1 cellular context compared by ENCODE assay signal in genomic region chr7:106980358-106980685, GRCh38.
A peak's percentile ranks its signal among the peaks of the same experiment; 100 is the strongest.
TF ChIP-seq lines count a peak whose summit lies in the region.

No MANE protein-coding gene starts in this region.

TF ChIP-seq in K562, 482 proteins besides CTCF, POLR2A, EP300 and RAD21 (continued from another document):
- TF ChIP-seq GTF3C2 (IDR thresholded peaks at IDR 0.05; ENCODE audit: borderline replicate concordance, extremely low read depth, insufficient read length), result no peak
- no peak for TF ChIP-seq SMARCE1 (IDR thresholded peaks at IDR 0.05)
- peak; percentile 45; the same call in 1 of the 2 replicates for TF ChIP-seq GATAD2B (IDR thresholded peaks at IDR 0.05; ENCODE audit: borderline replicate concordance)
- peak; percentile 5; the same call in 1 of the 2 replicates for TF ChIP-seq MAFF (IDR thresholded peaks at IDR 0.05; ENCODE audit: low read length)
- peak; percentile 39; the same call in 1 of the 2 replicates for TF ChIP-seq SPI1 (IDR thresholded peaks at IDR 0.05; ENCODE audit: borderline replicate concordance, low read depth, low read length)
- TF ChIP-seq HNRNPL (IDR thresholded peaks at IDR 0.05; ENCODE audit: low read depth, low read length), result no peak
- TF ChIP-seq NR1H2 (CRISPR knock-in tag; IDR thresholded peaks at IDR 0.05), result no peak
- no peak for TF ChIP-seq ETS2 (tag; IDR thresholded peaks at IDR 0.05; ENCODE audit: borderline replicate concordance, poor library complexity, severe bottlenecking)
- TF ChIP-seq ZNF561 (CRISPR knock-in tag; conservative IDR thresholded peaks at IDR 0.05), result no peak
- no peak for TF ChIP-seq ZNF436 (CRISPR knock-in tag; IDR thresholded peaks at IDR 0.05)
- TF ChIP-seq ZNF668 (CRISPR knock-in tag; IDR thresholded peaks at IDR 0.05), result peak; percentile 64; the same call in 1 of the 2 replicates
- no peak for TF ChIP-seq PTBP1 (IDR thresholded peaks at IDR 0.05; ENCODE audit: low read depth, low read length)
- TF ChIP-seq SOX6 (IDR thresholded peaks at IDR 0.05), result peak; percentile 51; the same call in 1 of the 2 replicates
- TF ChIP-seq ZNF274 (IDR thresholded peaks at IDR 0.05; ENCODE audit: borderline replicate concordance, low read depth, low read length), result no peak
- TF ChIP-seq MTA3 (IDR thresholded peaks at IDR 0.05; ENCODE audit: borderline replicate concordance), result peak; percentile 22; the same call in 1 of the 2 replicates
- peak; percentile 76 for TF ChIP-seq DACH1 (IDR thresholded peaks at IDR 0.05; ENCODE audit: partially characterized antibody)
